ENCODE assay signal across 8 cellular contexts in genomic region chr17:7589204-7589868, GRCh38. TPM values are rescaled to one million over a fixed set of nuclear protein-coding genes. Genes with fewer than 3 reads are reported as not detected.
DNase-seq lines count a peak whose midpoint lies in the region; ATAC-seq and TF ChIP-seq lines count a peak whose summit lies in the region.

No MANE protein-coding gene starts in this region.

- peak overlapping the region; percentile 41 for H3K27ac Mint-ChIP-seq in CD8-positive, alpha-beta T cell
- no peak overlapping the region for H3K27ac Mint-ChIP-seq in activated T-helper 1 cell treated with anti-CD3 and anti-CD28 coated beads, Interleukin-12 subunit alpha, Interleukin-12 subunit beta, Interleukin-2, Interleukin-4 antibody, amounts not matched to agents 30 ng/mL and 10 ng/mL and 1 ng/mL, durations not matched to agents 14 hours and 24 hours and 36 hours

- peak; percentile 89 for ATAC-seq in CD8-positive, alpha-beta T cell
- ATAC-seq in HG02642 (IDR thresholded peaks at IDR 0.05; ENCODE audit: poor library complexity, unreplicated experiment): no peak

- WGBS in esophagus squamous epithelium, 2 donors: 26% methylated on average over 4 of the region's 56 CpGs; no CpG with 5 or more reads in 1 of the 2 donors

- peaks cover 12% of the 10 kb centered on the region for H3K4me1 Mint-ChIP-seq in CD8-positive, alpha-beta T cell (ENCODE audit: low read depth)
- peaks cover 15% of the 10 kb centered on the region for H3K4me1 Mint-ChIP-seq in activated T-helper 1 cell treated with anti-CD3 and anti-CD28 coated beads, Interleukin-12 subunit alpha, Interleukin-12 subunit beta, Interleukin-2, Interleukin-4 antibody, amounts not matched to agents 30 ng/mL and 10 ng/mL and 1 ng/mL, durations not matched to agents 14 hours and 24 hours and 36 hours (ENCODE audit: low read depth)

- H3K9me3 Mint-ChIP-seq in CD8-positive, alpha-beta T cell: no peaks in the 10 kb centered on the region
- H3K9me3 Mint-ChIP-seq in activated T-helper 1 cell treated with anti-CD3 and anti-CD28 coated beads, Interleukin-12 subunit alpha, Interleukin-12 subunit beta, Interleukin-2, Interleukin-4 antibody, amounts not matched to agents 30 ng/mL and 10 ng/mL and 1 ng/mL, durations not matched to agents 14 hours and 24 hours and 36 hours: no peaks in the 10 kb centered on the region

- peak in 3 of 4 donors; percentile 6 to 46 (median 32) for TF ChIP-seq POLR2A in esophagus squamous epithelium (IDR thresholded peaks at IDR 0.05)

- intact Hi-C loops in CD8-positive, alpha-beta T cell (cut with DNase I, micrococcal nuclease): loop anchor here (1.0 to 10.0 kb wide), 8 partner anchors 17 to 545 kb away; partner anchors contain the start of genes SENP3 (in 1 of the 2) and SLC16A11 (in 1 of the 2)
- intact Hi-C loops in activated T-helper 1 cell treated with anti-CD3 and anti-CD28 coated beads, Interleukin-12 subunit alpha, Interleukin-12 subunit beta, Interleukin-2, Interleukin-4 antibody, amounts not matched to agents 30 ng/mL and 10 ng/mL and 1 ng/mL, durations not matched to agents 14 hours and 24 hours and 36 hours (cut with micrococcal nuclease): loop anchor here (10.0 kb wide), 1 partner anchor 565 kb away; the partner anchor contains the start of gene PER1
- intact Hi-C loops in esophagus squamous epithelium (cut with DNase I): no loop called here

- CTCF ChIA-PET in CD8-positive, alpha-beta T cell (lab: Charles Lee): interaction anchor here (0.6 to 5.6 kb wide), 32 partner anchors 9 to 544 kb away, joined by 3 to 35 read pairs (median 5); partner anchors contain the start of genes ACAP1, CD68, FXR2 and SAT2

- no peak overlapping the region for H3K4me3 Mint-ChIP-seq in CD8-positive, alpha-beta T cell
- H3K4me3 Mint-ChIP-seq in activated T-helper 1 cell treated with anti-CD3 and anti-CD28 coated beads, Interleukin-12 subunit alpha, Interleukin-12 subunit beta, Interleukin-2, Interleukin-4 antibody, amounts not matched to agents 30 ng/mL and 10 ng/mL and 1 ng/mL, durations not matched to agents 14 hours and 24 hours and 36 hours: no peak overlapping the region

- H3K4me3 ChIP-seq in CD8-positive, alpha-beta T cell (ENCODE audit: low read depth, low read length): no peak overlapping the region
- H3K4me3 ChIP-seq in esophagus squamous epithelium: peak overlapping the region; percentile 64 to 76 (median 68)

- H3K27me3 Mint-ChIP-seq in CD8-positive, alpha-beta T cell (ENCODE audit: low read depth): no peaks in the 10 kb centered on the region
- H3K27me3 Mint-ChIP-seq in activated T-helper 1 cell treated with anti-CD3 and anti-CD28 coated beads, Interleukin-12 subunit alpha, Interleukin-12 subunit beta, Interleukin-2, Interleukin-4 antibody, amounts not matched to agents 30 ng/mL and 10 ng/mL and 1 ng/mL, durations not matched to agents 14 hours and 24 hours and 36 hours (ENCODE audit: insufficient read depth): no peaks in the 10 kb centered on the region

- peak; percentile 61 for TF ChIP-seq CTCF in CD8-positive, alpha-beta T cell (IDR thresholded peaks at IDR 0.05)
- peak; percentile 77 to 96 (median 86) for TF ChIP-seq CTCF in esophagus squamous epithelium (IDR thresholded peaks at IDR 0.05)

- peaks cover 14% of the 10 kb centered on the region for H3K4me1 ChIP-seq in CD8-positive, alpha-beta T cell (ENCODE audit: insufficient read depth, low read length)
- peaks cover 31 to 73% (median 39%) of the 10 kb centered on the region in 3 donors for H3K4me1 ChIP-seq in esophagus squamous epithelium

- peaks cover 60% of the 10 kb centered on the region for H3K36me3 Mint-ChIP-seq in CD8-positive, alpha-beta T cell
- H3K36me3 Mint-ChIP-seq in activated T-helper 1 cell treated with anti-CD3 and anti-CD28 coated beads, Interleukin-12 subunit alpha, Interleukin-12 subunit beta, Interleukin-2, Interleukin-4 antibody, amounts not matched to agents 30 ng/mL and 10 ng/mL and 1 ng/mL, durations not matched to agents 14 hours and 24 hours and 36 hours (ENCODE audit: low read depth): peaks cover 44% of the 10 kb centered on the region

- DNase-seq in CD8-positive, alpha-beta T cell: peak; percentile 40 to 80 (median 63)
- DNase-seq in NCI-H526 treated with DMSO at 0.1 percent for 48 hours (lab: John Stamatoyannopoulos, UW) (peak; percentile 28), esophagus squamous epithelium (lab: John Stamatoyannopoulos, UW) (no peak), mucosa of gallbladder (ENCODE audit: low spot score) (peak; percentile 84), NCI-H1092 (lab: John Stamatoyannopoulos, UW) (no peak)
- DNase-seq in activated T-helper 1 cell treated with anti-CD3 and anti-CD28 coated beads, Interleukin-12 subunit alpha, Interleukin-12 subunit beta, Interleukin-2, Interleukin-4 antibody, amounts not matched to agents 30 ng/mL and 10 ng/mL and 1 ng/mL, durations not matched to agents 14 hours and 24 hours and 36 hours (ENCODE audit: low spot score): peak; percentile 52
- DNase-seq in stimulated activated CD8-positive, alpha-beta memory T cell treated with anti-CD3 and anti-CD28 coated beads, Interleukin-2, amount 100 ng/mL, for 48 hours (ENCODE audit: low read depth in 2 of 2): peak; percentile 47

- no peak overlapping the region for H3K27ac ChIP-seq in CD8-positive, alpha-beta T cell (ENCODE audit: low read depth, low read length)
- peak overlapping the region; percentile 90 to 96 (median 96) for H3K27ac ChIP-seq in esophagus squamous epithelium

- POLR2A ChIA-PET in CD8-positive, alpha-beta T cell (lab: Charles Lee): interaction anchor here (0.7 to 1.8 kb wide), 8 partner anchors 9 to 152 kb away, joined by 3 to 8 read pairs (median 3); partner anchors contain the start of gene POLR2A

- H3K27me3 ChIP-seq in CD8-positive, alpha-beta T cell (ENCODE audit: insufficient read depth, low read length): no peaks in the 10 kb centered on the region
- H3K27me3 ChIP-seq in esophagus squamous epithelium: no peaks in the 10 kb centered on the region

- peaks cover 31% of the 10 kb centered on the region for H3K36me3 ChIP-seq in CD8-positive, alpha-beta T cell (ENCODE audit: insufficient read depth, low read length)
- peaks cover 29 to 65% (median 39%) of the 10 kb centered on the region in 3 donors for H3K36me3 ChIP-seq in esophagus squamous epithelium

- H3K9me3 ChIP-seq in CD8-positive, alpha-beta T cell (ENCODE audit: low read length): no peaks in the 10 kb centered on the region
- H3K9me3 ChIP-seq in esophagus squamous epithelium: no peaks in the 10 kb centered on the region

RNA-seq across cellular contexts. Expression of gene SOX15, which starts 0.6 kb away (rescaled TPM):
- total RNA-seq in CD8-positive, alpha-beta T cell: not detected
- total RNA-seq in activated T-helper 1 cell treated with anti-CD3 and anti-CD28 coated beads, Interleukin-12 subunit alpha, Interleukin-12 subunit beta, Interleukin-2, Interleukin-4 antibody, amounts not matched to agents 30 ng/mL and 10 ng/mL and 1 ng/mL, durations not matched to agents 14 hours and 24 hours and 36 hours: 0.20 and 0.78 TPM in 2 replicates
- total RNA-seq in esophagus squamous epithelium (100 to 1,000 TPM in 2 of 4 donors, 10 to 100 TPM in 2; 89.1 to 127 (median 103) TPM), mucosa of gallbladder (3.1 TPM)

RNA-seq across cellular contexts. Expression of gene MPDU1, which starts 5.7 kb away (rescaled TPM):
- 10 to 100 TPM; 16.6 to 17.2 TPM for total RNA-seq in CD8-positive, alpha-beta T cell
- total RNA-seq in activated T-helper 1 cell treated with anti-CD3 and anti-CD28 coated beads, Interleukin-12 subunit alpha, Interleukin-12 subunit beta, Interleukin-2, Interleukin-4 antibody, amounts not matched to agents 30 ng/mL and 10 ng/mL and 1 ng/mL, durations not matched to agents 14 hours and 24 hours and 36 hours: 108 and 111 TPM in 2 replicates
- total RNA-seq in esophagus squamous epithelium (100 to 1,000 TPM in 2 of 4 donors, 10 to 100 TPM in 2; 69.3 to 123 (median 100) TPM), mucosa of gallbladder (76.4 TPM)

RNA-seq across cellular contexts. Expression of gene CD68, which starts 9.9 kb away (rescaled TPM):
- under 1 TPM in 1 of 2 experiments, not detected in 1; 0.62 TPM for total RNA-seq in CD8-positive, alpha-beta T cell
- total RNA-seq in activated T-helper 1 cell treated with anti-CD3 and anti-CD28 coated beads, Interleukin-12 subunit alpha, Interleukin-12 subunit beta, Interleukin-2, Interleukin-4 antibody, amounts not matched to agents 30 ng/mL and 10 ng/mL and 1 ng/mL, durations not matched to agents 14 hours and 24 hours and 36 hours: 2.4 and 3.3 TPM in 2 replicates
- total RNA-seq in esophagus squamous epithelium: 10 to 100 TPM; 32.1 to 52.9 (median 45.2) TPM
- 75.3 TPM for total RNA-seq in mucosa of gallbladder

RNA-seq across cellular contexts. Expression of gene FXR2, which starts 25.4 kb away (rescaled TPM):
- total RNA-seq in CD8-positive, alpha-beta T cell: 10 to 100 TPM; 18.8 to 21.7 TPM
- 59.5 and 63.6 TPM in 2 replicates for total RNA-seq in activated T-helper 1 cell treated with anti-CD3 and anti-CD28 coated beads, Interleukin-12 subunit alpha, Interleukin-12 subunit beta, Interleukin-2, Interleukin-4 antibody, amounts not matched to agents 30 ng/mL and 10 ng/mL and 1 ng/mL, durations not matched to agents 14 hours and 24 hours and 36 hours
- total RNA-seq in esophagus squamous epithelium (10 to 100 TPM; 17.2 to 24.0 (median 20.6) TPM), mucosa of gallbladder (39.3 TPM)

RNA-seq across cellular contexts. Expression of gene SENP3, which starts 27.6 kb away (rescaled TPM):
- total RNA-seq in CD8-positive, alpha-beta T cell: 10 to 100 TPM; 31.9 to 35.9 TPM
- total RNA-seq in activated T-helper 1 cell treated with anti-CD3 and anti-CD28 coated beads, Interleukin-12 subunit alpha, Interleukin-12 subunit beta, Interleukin-2, Interleukin-4 antibody, amounts not matched to agents 30 ng/mL and 10 ng/mL and 1 ng/mL, durations not matched to agents 14 hours and 24 hours and 36 hours: 102 and 104 TPM in 2 replicates
- 10 to 100 TPM; 32.1 to 65.4 (median 48.3) TPM for total RNA-seq in esophagus squamous epithelium
- 46.6 TPM for total RNA-seq in mucosa of gallbladder

Comparison
In these comparisons a context has a peak if more than half of its experiments do, and no peak if none do; other contexts are left out.
1. DNase-seq: peak in CD8-positive, alpha-beta T cell (7 of 7), NCI-H526 treated with DMSO at 0.1 percent for 48 hours (single experiment), activated T-helper 1 cell treated with anti-CD3 and anti-CD28 coated beads, Interleukin-12 subunit alpha, Interleukin-12 subunit beta, Interleukin-2, Interleukin-4 antibody, amounts not matched to agents 30 ng/mL and 10 ng/mL and 1 ng/mL, durations not matched to agents 14 hours and 24 hours and 36 hours (single experiment), mucosa of gallbladder (single experiment) and stimulated activated CD8-positive, alpha-beta memory T cell treated with anti-CD3 and anti-CD28 coated beads, Interleukin-2, amount 100 ng/mL, for 48 hours (2 of 2); none in esophagus squamous epithelium (single experiment) and NCI-H1092 (single experiment).
2. RNA of gene SOX15, which starts 0.6 kb away (total RNA-seq): 89.1 to 127 TPM in esophagus squamous epithelium; 3.1 TPM in mucosa of gallbladder (single experiment), 0.20 to 0.78 TPM in activated T-helper 1 cell treated with anti-CD3 and anti-CD28 coated beads, Interleukin-12 subunit alpha, Interleukin-12 subunit beta, Interleukin-2, Interleukin-4 antibody, amounts not matched to agents 30 ng/mL and 10 ng/mL and 1 ng/mL, durations not matched to agents 14 hours and 24 hours and 36 hours and not detected in CD8-positive, alpha-beta T cell; every median in the first group is over 10 times any median in the second.